1 cellular context compared by ENCODE assay signal in genomic region chr6:136890194-136890558, GRCh38.
TF ChIP-seq lines count a peak whose summit lies in the region.

No MANE protein-coding gene starts in this region.

TF ChIP-seq in SK-N-SH treated with all-trans-retinoic acid at 6 μM for 48 hours, 23 proteins besides CTCF, POLR2A, EP300 and RAD21 (continued from another document):
- TF ChIP-seq PATZ1 (CRISPR knock-in tag; IDR thresholded peaks at IDR 0.05; ENCODE audit: borderline replicate concordance): no peak
- no peak for TF ChIP-seq BACH2 (CRISPR knock-in tag; IDR thresholded peaks at IDR 0.05; ENCODE audit: borderline replicate concordance)
